In genomic region chr11:28618426-28618825, GRCh38 we compare ENCODE assay signal across 20 cellular contexts.
A peak's percentile ranks its signal among the peaks of the same experiment; 100 is the strongest.
DNase-seq lines count a peak whose midpoint lies in the region; ATAC-seq and TF ChIP-seq lines count a peak whose summit lies in the region.
"Had no signal": no experiment of that assay in that cellular context is flagged by ENCODE, and none has a peak within 500 bp of the region (broad histone marks: within the 10 kb centered on the region; RNA-seq: fewer than 3 reads in every experiment).

No MANE protein-coding gene starts in this region.

- H3K4ac ChIP-seq in IMR-90 (ENCODE audit: low read depth, low read length) = peak overlapping the region; percentile 29; the same call in 1 of the 2 replicates

- in situ Hi-C loops in IMR-90 (cut with MboI; ENCODE audit: low sequenced_read_pairs) (no loop called here), transverse colon (cut with MboI; ENCODE audit: low pct_ligation_motif_present in 1 of 4, low pct_unique_long_range_greater_than_20kb in 1 of 4, low sequenced_read_pairs in 3 of 4) (no loop called here)

- H3K4me2 ChIP-seq in IMR-90 (ENCODE audit: low read depth, low read length) = no peak overlapping the region

- DNase-seq in IMR-90 = peak; percentile 33
- DNase-seq in cardiac fibroblast (ENCODE audit: low read depth in 2 of 2) = peak; percentile 48 to 71
- peak; percentile 13 for DNase-seq in fibroblast of the conjunctiva (ENCODE audit: low read depth)
- no peak for DNase-seq in DMS79 (lab: John Stamatoyannopoulos, UW)
- DNase-seq in posterior vena cava (ENCODE audit: low spot score) = no peak
- no peak for DNase-seq in transverse colon
- DNase-seq: activated CD8-positive, alpha-beta memory T cell treated with anti-CD3 and anti-CD28 coated beads, Interleukin-2, amount 10 ng/mL, durations not matched to agents 7 days and 5 days; activated naive CD8-positive, alpha-beta T cell treated with anti-CD3 and anti-CD28 coated beads, Interleukin-2, amount 50 U/mL, for 24 hours; activated T-cell treated with anti-CD3 and anti-CD28 coated beads, Interleukin-2, amount 50 U/mL, for 48 hours; effector memory CD4-positive, alpha-beta T cell; kidney; naive thymus-derived CD8-positive, alpha-beta T cell; NCI-H187; NCI-H69; nucleus accumbens had no signal

- peak overlapping the region; percentile 84; the same call in 1 of the 2 replicates for H2BK20ac ChIP-seq in IMR-90 (ENCODE audit: low read depth, low read length)

- TF ChIP-seq POLR2A in IMR-90 (IDR thresholded peaks at IDR 0.05; ENCODE audit: low read depth, low read length) (no peak), transverse colon (IDR thresholded peaks at IDR 0.05) (no peak)

- dilution Hi-C loops in IMR-90 (cut with HindIII; ENCODE audit: low sequenced_read_pairs, unreplicated experiment) = no loop called here

- H4K20me1 ChIP-seq in IMR-90 (ENCODE audit: insufficient read depth, low read length) = no peaks in the 10 kb centered on the region

- peak overlapping the region; percentile 42 to 58; a peak in 3 of 4 replicates for H4K8ac ChIP-seq in IMR-90 (ENCODE audit: low read depth in 2 of 2, low read length in 2 of 2)

- H3K4me3 ChIP-seq in ACC112 (ENCODE audit: low read depth, low read length) (no peak overlapping the region), IMR-90 (ENCODE audit: insufficient read depth, low read depth, low read length) (no peak overlapping the region), cardiac fibroblast (replicated peaks in 1 of 2; ENCODE audit: low read depth in 2 of 2, low read length in 2 of 2) (no peak overlapping the region), transverse colon (no peak overlapping the region)
- H3K4me3 ChIP-seq: esophagus muscularis mucosa, skin epidermis, vagina had no signal

- H3K36me3 ChIP-seq in ACC112 (ENCODE audit: insufficient read depth, low read length) (no peaks in the 10 kb centered on the region), IMR-90 (ENCODE audit: control insufficient read depth, insufficient read depth, low read length) (no peaks in the 10 kb centered on the region), transverse colon (no peaks in the 10 kb centered on the region)
- H3K36me3 ChIP-seq: esophagus muscularis mucosa, vagina had no signal

- H3K56ac ChIP-seq in IMR-90 (ENCODE audit: extremely low read depth, insufficient read depth, low read length) = no peak overlapping the region

- POLR2A ChIA-PET in IMR-90 (lab: Charles Lee; ENCODE audit: unreplicated experiment) = no interaction called here

- H3K27me3 ChIP-seq in ACC112 (ENCODE audit: insufficient read depth, low read length) (no peaks in the 10 kb centered on the region), IMR-90 (ENCODE audit: control insufficient read depth, insufficient read depth, low read length) (no peaks in the 10 kb centered on the region), transverse colon (no peaks in the 10 kb centered on the region)
- H3K27me3 ChIP-seq: esophagus muscularis mucosa, vagina had no signal

- H3K14ac ChIP-seq in IMR-90 (replicated peaks; ENCODE audit: low read depth, low read length) = peak overlapping the region; percentile 61

- H3K27ac ChIP-seq in ACC112 (ENCODE audit: low read depth, low read length) (peak overlapping the region; percentile 90), IMR-90 (ENCODE audit: insufficient read depth, low read length) (no peak overlapping the region), transverse colon (no peak overlapping the region)
- H3K27ac ChIP-seq: esophagus muscularis mucosa, skin epidermis, vagina had no signal

- no TSS peak for BruUV-seq in IMR-90 (replicated peaks; lab: Mats Ljungman, UMichigan)

- no peak overlapping the region for H2AK9ac ChIP-seq in IMR-90 (replicated peaks; ENCODE audit: low read depth, low read length, poor library complexity)

- intact Hi-C loops in IMR-90 (cut with micrococcal nuclease) (no loop called here), posterior vena cava (cut with DNase I) (no loop called here), transverse colon (cut with DNase I; ENCODE audit: low total_unique reads) (no loop called here)

- H3K4me1 ChIP-seq in ACC112 (ENCODE audit: control insufficient read depth, insufficient read depth, low read length, unreplicated experiment) = peaks cover 45% of the 10 kb centered on the region
- peaks cover 4% of the 10 kb centered on the region for H3K4me1 ChIP-seq in IMR-90 (ENCODE audit: control insufficient read depth, insufficient read depth, low read length)
- no peaks in the 10 kb centered on the region for H3K4me1 ChIP-seq in transverse colon
- H3K4me1 ChIP-seq: vagina had no signal

- no peak for TF ChIP-seq CTCF in IMR-90 (conservative IDR thresholded peaks at IDR 0.05; ENCODE audit: low read depth, low read length)
- no peak for TF ChIP-seq CTCF in cardiac fibroblast (IDR thresholded peaks at IDR 0.05; ENCODE audit: low read depth, low read length)
- no peak for TF ChIP-seq CTCF in transverse colon (IDR thresholded peaks at IDR 0.05)

- no peak overlapping the region for H2AFZ ChIP-seq in ACC112 (ENCODE audit: low read length, unreplicated experiment)
- no peak overlapping the region for H2AFZ ChIP-seq in IMR-90 (replicated peaks; ENCODE audit: low read length, poor library complexity)

- peak overlapping the region; percentile 76; the same call in 1 of the 2 replicates for H3K18ac ChIP-seq in IMR-90 (ENCODE audit: low read depth, low read length)

- no peaks in the 10 kb centered on the region for H3K9me3 ChIP-seq in IMR-90 (ENCODE audit: control insufficient read depth, insufficient read depth, low read length)
- H3K9me3 ChIP-seq in transverse colon = no peaks in the 10 kb centered on the region
- H3K9me3 ChIP-seq: esophagus muscularis mucosa, vagina had no signal

- TF ChIP-seq EP300 in transverse colon (IDR thresholded peaks at IDR 0.05; ENCODE audit: low read depth) = no peak

- no peak for ATAC-seq in IMR-90 (ENCODE audit: low read depth)
- ATAC-seq in HG02678 (IDR thresholded peaks at IDR 0.05; ENCODE audit: unreplicated experiment) = no peak
- ATAC-seq: activated CD8-positive, alpha-beta memory T cell treated with anti-CD3 and anti-CD28 coated beads, Interleukin-2, amount 10 ng/mL, durations not matched to agents 7 days and 5 days; activated naive CD8-positive, alpha-beta T cell treated with anti-CD3 and anti-CD28 coated beads, Interleukin-2, amount 50 U/mL, for 24 hours; naive thymus-derived CD8-positive, alpha-beta T cell had no signal

- 0 out of 3 replicates have a peak overlapping the region, but pooled peaks have one; percentile 49 for H2BK15ac ChIP-seq in IMR-90 (ENCODE audit: low read depth, low read length)

- peak overlapping the region; percentile 20 for H2BK5ac ChIP-seq in IMR-90 (ENCODE audit: low read depth, low read length, poor library complexity, severe bottlenecking)

- H3K9ac ChIP-seq in IMR-90 (ENCODE audit: low read depth, low read length) = no peak overlapping the region

- H3K79me1 ChIP-seq in IMR-90 (ENCODE audit: low read depth in 1 of 2, low read length in 2 of 2) = no peaks in the 10 kb centered on the region

- H2BK120ac ChIP-seq in IMR-90 (ENCODE audit: low read depth, low read length) = peak overlapping the region; percentile 76

- TF ChIP-seq RAD21 in IMR-90 (IDR thresholded peaks at IDR 0.05; ENCODE audit: low read length) = no peak

- peak overlapping the region; percentile 91 for H4K5ac ChIP-seq in IMR-90 (ENCODE audit: low read depth, low read length)

- H3K23ac ChIP-seq in IMR-90 (ENCODE audit: low read depth, low read length) = peak overlapping the region; percentile 48; the same call in 1 of the 2 replicates

- peak overlapping the region; percentile 33; the same call in 1 of the 2 replicates for H2AK5ac ChIP-seq in IMR-90 (ENCODE audit: low read depth, low read length)

- CTCF ChIA-PET in IMR-90 (lab: Yijun Ruan, JAX) = no interaction called here

- H3K9me1 ChIP-seq in IMR-90 (ENCODE audit: insufficient read depth, low read length) = no peaks in the 10 kb centered on the region; the same call in 1 of the 2 replicates

- WGBS in IMR-90 (ENCODE audit: extremely low coverage in 2 of 2, insufficient read length in 1 of 2), 2 experiments = no CpG with 5 or more reads among the region's 2 CpGs
- WGBS in transverse colon (ENCODE audit: low coverage in 1 of 2), 2 donors = 78 to 82% methylated on average over 2 of the region's 2 CpGs

- no peaks in the 10 kb centered on the region for H3K79me2 ChIP-seq in ACC112 (ENCODE audit: control insufficient read depth, insufficient read depth, low read length, unreplicated experiment)

- H4K91ac ChIP-seq in IMR-90 (ENCODE audit: insufficient read depth, low read depth, low read length) = peak overlapping the region; percentile 66

TF ChIP-seq in IMR-90, 13 proteins besides CTCF, POLR2A, EP300 and RAD21:
- no peak for TF ChIP-seq USF2 (IDR thresholded peaks at IDR 0.05; ENCODE audit: low read depth, low read length)
- TF ChIP-seq RFX5 (IDR thresholded peaks at IDR 0.05; ENCODE audit: low read depth, low read length) = no peak
- no peak for TF ChIP-seq NFE2L2 (IDR thresholded peaks at IDR 0.05; ENCODE audit: low read depth, low read length)
- no peak for TF ChIP-seq CHD1 (IDR thresholded peaks at IDR 0.05; ENCODE audit: low read depth, low read length)

Comparison
In these comparisons a context has a peak if more than half of its experiments do, and no peak if none do; other contexts are left out.
1. DNase-seq: peak in IMR-90 (single experiment), cardiac fibroblast (2 of 2) and fibroblast of the conjunctiva (single experiment); none in DMS79 (single experiment), posterior vena cava (single experiment) and transverse colon (single experiment).